12 cellular contexts compared by ENCODE assay signal in genomic region chr2:187575081-187576067, GRCh38. TPM values are rescaled to one million over a fixed set of nuclear protein-coding genes. Genes with fewer than 3 reads are reported as not detected.
A peak's percentile ranks its signal among the peaks of the same experiment; 100 is the strongest.
DNase-seq lines count a peak whose midpoint lies in the region; ATAC-seq, FAIRE-seq and TF ChIP-seq lines count a peak whose summit lies in the region.
"Had no signal": no experiment of that assay in that cellular context is flagged by ENCODE, and none has a peak within 500 bp of the region (broad histone marks: within the 10 kb centered on the region; RNA-seq: fewer than 3 reads in every experiment).

No MANE protein-coding gene starts in this region.

- no peaks in the 10 kb centered on the region for H4K20me1 ChIP-seq in neural progenitor cell (ENCODE audit: low read depth)

- ATAC-seq in activated CD8-positive, alpha-beta T cell treated with anti-CD3 and anti-CD28 coated beads for 36 hours, result no peak
- ATAC-seq in HG02870 (IDR thresholded peaks at IDR 0.05; ENCODE audit: unreplicated experiment), result no peak

- H3K9me3 ChIP-seq in neural progenitor cell (ENCODE audit: low read depth), result no peaks in the 10 kb centered on the region

- no peaks in the 10 kb centered on the region for H3K79me2 ChIP-seq in neural progenitor cell (ENCODE audit: low read depth)

- H2AFZ ChIP-seq in neural progenitor cell (replicated peaks), result peak overlapping the region; percentile 8

- H3K4me1 Mint-ChIP-seq in neural progenitor cell, result peaks cover 26% of the 10 kb centered on the region
- no peaks in the 10 kb centered on the region for H3K4me1 Mint-ChIP-seq in activated CD8-positive, alpha-beta T cell treated with anti-CD3 and anti-CD28 coated beads for 36 hours (ENCODE audit: low read depth)
- H3K4me1 Mint-ChIP-seq: activated naive CD8-positive, alpha-beta T cell treated with anti-CD3 and anti-CD28 coated beads for 36 hours; CD8-positive, alpha-beta memory T cell had no signal

- H3K36me3 ChIP-seq in neural progenitor cell, result no peaks in the 10 kb centered on the region

- H3K4me3 Mint-ChIP-seq in neural progenitor cell, result no peak overlapping the region
- H3K4me3 Mint-ChIP-seq in activated CD8-positive, alpha-beta T cell treated with anti-CD3 and anti-CD28 coated beads for 36 hours, result no peak overlapping the region
- H3K4me3 Mint-ChIP-seq: activated naive CD8-positive, alpha-beta T cell treated with anti-CD3 and anti-CD28 coated beads for 36 hours; CD8-positive, alpha-beta memory T cell; neural crest cell had no signal

- H3K9me3 Mint-ChIP-seq in neural progenitor cell, result peaks cover 14% of the 10 kb centered on the region
- H3K9me3 Mint-ChIP-seq in activated CD8-positive, alpha-beta T cell treated with anti-CD3 and anti-CD28 coated beads for 36 hours, result peaks cover 7% of the 10 kb centered on the region

- POLR2A ChIA-PET in activated CD8-positive, alpha-beta T cell treated with anti-CD3 and anti-CD28 coated beads for 36 hours (lab: Charles Lee), result no interaction called here

- H3F3A ChIP-seq in neural progenitor cell (ENCODE audit: low read depth), result peaks cover 22% of the 10 kb centered on the region

- H3K4me1 ChIP-seq in neural progenitor cell, result peaks cover 37% of the 10 kb centered on the region

- peak overlapping the region; percentile 88 for H3K27ac Mint-ChIP-seq in neural progenitor cell
- H3K27ac Mint-ChIP-seq in activated CD8-positive, alpha-beta T cell treated with anti-CD3 and anti-CD28 coated beads for 36 hours, result no peak overlapping the region
- H3K27ac Mint-ChIP-seq: activated naive CD8-positive, alpha-beta T cell treated with anti-CD3 and anti-CD28 coated beads for 36 hours had no signal

- CTCF ChIA-PET in activated CD8-positive, alpha-beta T cell treated with anti-CD3 and anti-CD28 coated beads for 36 hours (lab: Charles Lee), result interaction anchor here (1.6 kb wide), 1 partner anchor 76 kb away, joined by 8 read pairs; no protein-coding TSS in a partner anchor

- peak; percentile 64 for FAIRE-seq in endometrium (lab: Jason Lieb, UNC)

- no peak for TF ChIP-seq CTCF in AG10803 (conservative IDR thresholded peaks at IDR 0.05; ENCODE audit: low read length)
- TF ChIP-seq CTCF in neural progenitor cell (IDR thresholded peaks at IDR 0.05), result no peak
- no peak for TF ChIP-seq CTCF in activated CD8-positive, alpha-beta T cell treated with anti-CD3 and anti-CD28 coated beads for 36 hours (IDR thresholded peaks at IDR 0.05)

- peaks cover 3% of the 10 kb centered on the region for H3K27me3 Mint-ChIP-seq in neural progenitor cell (ENCODE audit: insufficient read depth, low read depth)
- H3K27me3 Mint-ChIP-seq in activated CD8-positive, alpha-beta T cell treated with anti-CD3 and anti-CD28 coated beads for 36 hours, result no peaks in the 10 kb centered on the region
- H3K27me3 Mint-ChIP-seq: CD8-positive, alpha-beta memory T cell had no signal

- H3K4me2 ChIP-seq in neural progenitor cell, result peak overlapping the region; percentile 32

- peak overlapping the region; percentile 32 for H3K27ac ChIP-seq in neural progenitor cell

- intact Hi-C loops in head of caudate nucleus (cut with DNase I), result loop anchor here (5.0 kb wide), 1 partner anchor 73 kb away; no protein-coding TSS in a partner anchor
- intact Hi-C loops in activated CD8-positive, alpha-beta T cell treated with anti-CD3 and anti-CD28 coated beads for 36 hours (cut with micrococcal nuclease), result no loop called here

- no peaks in the 10 kb centered on the region for H3K27me3 ChIP-seq in neural progenitor cell

- DNase-seq in AG10803 (ENCODE audit: low read depth), result peak; percentile 63
- DNase-seq in NCI-H69 (lab: John Stamatoyannopoulos, UW), result peak; percentile 31
- DNase-seq in neural progenitor cell (ENCODE audit: low spot score), result no peak
- DNase-seq in head of caudate nucleus, result no peak
- DNase-seq in mucosa of gallbladder (ENCODE audit: low spot score), result no peak
- no peak for DNase-seq in activated CD8-positive, alpha-beta T cell treated with anti-CD3 and anti-CD28 coated beads for 36 hours
- DNase-seq: activated naive CD8-positive, alpha-beta T cell treated with anti-CD3 and anti-CD28 coated beads for 36 hours; CD8-positive, alpha-beta memory T cell; effector CD8-positive, alpha-beta T cell had no signal

- H3K9ac ChIP-seq in neural progenitor cell, result no peak overlapping the region

- H3K4me3 ChIP-seq in AG10803 (ENCODE audit: low read length) (no peak overlapping the region), neural progenitor cell (no peak overlapping the region)

- H3K36me3 Mint-ChIP-seq in neural progenitor cell, result peaks cover 7% of the 10 kb centered on the region
- no peaks in the 10 kb centered on the region for H3K36me3 Mint-ChIP-seq in activated CD8-positive, alpha-beta T cell treated with anti-CD3 and anti-CD28 coated beads for 36 hours (ENCODE audit: low read depth)
- H3K36me3 Mint-ChIP-seq: activated naive CD8-positive, alpha-beta T cell treated with anti-CD3 and anti-CD28 coated beads for 36 hours; CD8-positive, alpha-beta memory T cell had no signal

RNA-seq across cellular contexts. Expression of gene TFPI, which starts 21.1 kb away (rescaled TPM):
- 12.9 and 16.6 TPM in 2 replicates for total RNA-seq in neural progenitor cell (ENCODE audit: low replicate concordance)
- 45.6 TPM for total RNA-seq in mucosa of gallbladder
- not detected for total RNA-seq in activated CD8-positive, alpha-beta T cell treated with anti-CD3 and anti-CD28 coated beads for 36 hours
- total RNA-seq: activated naive CD8-positive, alpha-beta T cell treated with anti-CD3 and anti-CD28 coated beads for 36 hours; CD8-positive, alpha-beta memory T cell had no signal

Comparison
In these comparisons a context has a peak if more than half of its experiments do, and no peak if none do; other contexts are left out.
1. DNase-seq: peak in AG10803 (single experiment) and NCI-H69 (single experiment); none in neural progenitor cell (single experiment), head of caudate nucleus (0 of 42), mucosa of gallbladder (single experiment) and activated CD8-positive, alpha-beta T cell treated with anti-CD3 and anti-CD28 coated beads for 36 hours (single experiment).
2. RNA of gene TFPI, which starts 21.1 kb away (total RNA-seq): 45.6 TPM in mucosa of gallbladder (single experiment) and 12.9 to 16.6 TPM in neural progenitor cell; not detected in activated CD8-positive, alpha-beta T cell treated with anti-CD3 and anti-CD28 coated beads for 36 hours; every median in the first group is over 10 times any median in the second.